In the genomic region with DNA sequence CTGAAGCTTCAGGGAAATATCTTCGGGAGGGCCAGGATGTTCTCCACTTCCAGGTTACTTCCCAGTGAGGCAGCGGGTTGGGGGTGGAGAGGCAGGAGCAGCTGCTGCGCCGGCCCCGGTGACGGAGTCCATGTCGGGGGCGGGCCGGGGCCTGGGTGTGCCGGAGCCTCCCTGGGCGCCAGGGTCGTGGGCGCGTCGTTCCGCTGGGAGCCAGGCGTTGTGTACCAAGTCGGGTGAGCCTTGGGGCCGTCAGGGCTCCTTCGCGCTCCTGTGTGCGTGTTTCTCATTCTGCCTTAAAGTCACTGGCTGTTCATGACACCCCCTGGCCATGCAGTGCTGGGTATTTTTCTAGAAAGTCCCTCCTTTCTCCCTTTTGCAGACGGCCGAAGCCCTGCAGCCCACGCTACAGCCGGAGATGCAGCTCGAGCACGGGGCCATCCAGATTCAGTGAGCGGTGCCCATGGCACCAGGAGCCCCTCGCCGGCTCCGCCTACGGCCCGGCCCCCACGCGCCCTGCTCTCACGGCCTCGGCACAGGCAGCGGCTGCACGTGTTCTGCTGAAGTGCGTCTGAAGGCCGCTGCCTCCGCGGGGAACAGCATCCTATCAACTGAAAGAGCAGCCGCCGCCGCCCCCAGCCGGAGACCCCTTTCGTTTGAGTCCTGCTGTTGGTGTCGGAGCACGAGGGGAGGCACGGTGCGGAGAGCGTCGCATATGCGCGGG, we compare ENCODE assay signal across 1 cellular context.
TF ChIP-seq lines count a peak whose summit lies in the region.

No MANE protein-coding gene starts in this region.

TF ChIP-seq in GM23338, 12 proteins besides CTCF, POLR2A, EP300 and RAD21 (continued from another document):
- TF ChIP-seq, protein P1, sequence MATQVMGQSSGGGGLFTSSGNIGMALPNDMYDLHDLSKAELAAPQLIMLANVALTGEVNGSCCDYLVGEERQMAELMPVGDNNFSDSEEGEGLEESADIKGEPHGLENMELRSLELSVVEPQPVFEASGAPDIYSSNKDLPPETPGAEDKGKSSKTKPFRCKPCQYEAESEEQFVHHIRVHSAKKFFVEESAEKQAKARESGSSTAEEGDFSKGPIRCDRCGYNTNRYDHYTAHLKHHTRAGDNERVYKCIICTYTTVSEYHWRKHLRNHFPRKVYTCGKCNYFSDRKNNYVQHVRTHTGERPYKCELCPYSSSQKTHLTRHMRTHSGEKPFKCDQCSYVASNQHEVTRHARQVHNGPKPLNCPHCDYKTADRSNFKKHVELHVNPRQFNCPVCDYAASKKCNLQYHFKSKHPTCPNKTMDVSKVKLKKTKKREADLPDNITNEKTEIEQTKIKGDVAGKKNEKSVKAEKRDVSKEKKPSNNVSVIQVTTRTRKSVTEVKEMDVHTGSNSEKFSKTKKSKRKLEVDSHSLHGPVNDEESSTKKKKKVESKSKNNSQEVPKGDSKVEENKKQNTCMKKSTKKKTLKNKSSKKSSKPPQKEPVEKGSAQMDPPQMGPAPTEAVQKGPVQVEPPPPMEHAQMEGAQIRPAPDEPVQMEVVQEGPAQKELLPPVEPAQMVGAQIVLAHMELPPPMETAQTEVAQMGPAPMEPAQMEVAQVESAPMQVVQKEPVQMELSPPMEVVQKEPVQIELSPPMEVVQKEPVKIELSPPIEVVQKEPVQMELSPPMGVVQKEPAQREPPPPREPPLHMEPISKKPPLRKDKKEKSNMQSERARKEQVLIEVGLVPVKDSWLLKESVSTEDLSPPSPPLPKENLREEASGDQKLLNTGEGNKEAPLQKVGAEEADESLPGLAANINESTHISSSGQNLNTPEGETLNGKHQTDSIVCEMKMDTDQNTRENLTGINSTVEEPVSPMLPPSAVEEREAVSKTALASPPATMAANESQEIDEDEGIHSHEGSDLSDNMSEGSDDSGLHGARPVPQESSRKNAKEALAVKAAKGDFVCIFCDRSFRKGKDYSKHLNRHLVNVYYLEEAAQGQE (IDR thresholded peaks at IDR 0.05; ENCODE audit: unreplicated experiment) = no peak
- TF ChIP-seq POLR2AphosphoS5 (IDR thresholded peaks at IDR 0.05; ENCODE audit: low read depth) (no peak), JUNB (IDR thresholded peaks at IDR 0.05; ENCODE audit: unreplicated experiment) (no peak), STAT1 (IDR thresholded peaks at IDR 0.05; ENCODE audit: unreplicated experiment) (no peak), NANOG (IDR thresholded peaks at IDR 0.05; ENCODE audit: borderline replicate concordance) (no peak), EZH2phosphoT487 (IDR thresholded peaks at IDR 0.05; ENCODE audit: unreplicated experiment) (no peak), CREB1 (CRISPR knock-in tag; IDR thresholded peaks at IDR 0.05; ENCODE audit: low read depth) (no peak)
- TF ChIP-seq, protein P2, sequence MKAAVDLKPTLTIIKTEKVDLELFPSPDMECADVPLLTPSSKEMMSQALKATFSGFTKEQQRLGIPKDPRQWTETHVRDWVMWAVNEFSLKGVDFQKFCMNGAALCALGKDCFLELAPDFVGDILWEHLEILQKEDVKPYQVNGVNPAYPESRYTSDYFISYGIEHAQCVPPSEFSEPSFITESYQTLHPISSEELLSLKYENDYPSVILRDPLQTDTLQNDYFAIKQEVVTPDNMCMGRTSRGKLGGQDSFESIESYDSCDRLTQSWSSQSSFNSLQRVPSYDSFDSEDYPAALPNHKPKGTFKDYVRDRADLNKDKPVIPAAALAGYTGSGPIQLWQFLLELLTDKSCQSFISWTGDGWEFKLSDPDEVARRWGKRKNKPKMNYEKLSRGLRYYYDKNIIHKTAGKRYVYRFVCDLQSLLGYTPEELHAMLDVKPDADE (IDR thresholded peaks at IDR 0.05) = no peak
- TF ChIP-seq, protein P3, sequence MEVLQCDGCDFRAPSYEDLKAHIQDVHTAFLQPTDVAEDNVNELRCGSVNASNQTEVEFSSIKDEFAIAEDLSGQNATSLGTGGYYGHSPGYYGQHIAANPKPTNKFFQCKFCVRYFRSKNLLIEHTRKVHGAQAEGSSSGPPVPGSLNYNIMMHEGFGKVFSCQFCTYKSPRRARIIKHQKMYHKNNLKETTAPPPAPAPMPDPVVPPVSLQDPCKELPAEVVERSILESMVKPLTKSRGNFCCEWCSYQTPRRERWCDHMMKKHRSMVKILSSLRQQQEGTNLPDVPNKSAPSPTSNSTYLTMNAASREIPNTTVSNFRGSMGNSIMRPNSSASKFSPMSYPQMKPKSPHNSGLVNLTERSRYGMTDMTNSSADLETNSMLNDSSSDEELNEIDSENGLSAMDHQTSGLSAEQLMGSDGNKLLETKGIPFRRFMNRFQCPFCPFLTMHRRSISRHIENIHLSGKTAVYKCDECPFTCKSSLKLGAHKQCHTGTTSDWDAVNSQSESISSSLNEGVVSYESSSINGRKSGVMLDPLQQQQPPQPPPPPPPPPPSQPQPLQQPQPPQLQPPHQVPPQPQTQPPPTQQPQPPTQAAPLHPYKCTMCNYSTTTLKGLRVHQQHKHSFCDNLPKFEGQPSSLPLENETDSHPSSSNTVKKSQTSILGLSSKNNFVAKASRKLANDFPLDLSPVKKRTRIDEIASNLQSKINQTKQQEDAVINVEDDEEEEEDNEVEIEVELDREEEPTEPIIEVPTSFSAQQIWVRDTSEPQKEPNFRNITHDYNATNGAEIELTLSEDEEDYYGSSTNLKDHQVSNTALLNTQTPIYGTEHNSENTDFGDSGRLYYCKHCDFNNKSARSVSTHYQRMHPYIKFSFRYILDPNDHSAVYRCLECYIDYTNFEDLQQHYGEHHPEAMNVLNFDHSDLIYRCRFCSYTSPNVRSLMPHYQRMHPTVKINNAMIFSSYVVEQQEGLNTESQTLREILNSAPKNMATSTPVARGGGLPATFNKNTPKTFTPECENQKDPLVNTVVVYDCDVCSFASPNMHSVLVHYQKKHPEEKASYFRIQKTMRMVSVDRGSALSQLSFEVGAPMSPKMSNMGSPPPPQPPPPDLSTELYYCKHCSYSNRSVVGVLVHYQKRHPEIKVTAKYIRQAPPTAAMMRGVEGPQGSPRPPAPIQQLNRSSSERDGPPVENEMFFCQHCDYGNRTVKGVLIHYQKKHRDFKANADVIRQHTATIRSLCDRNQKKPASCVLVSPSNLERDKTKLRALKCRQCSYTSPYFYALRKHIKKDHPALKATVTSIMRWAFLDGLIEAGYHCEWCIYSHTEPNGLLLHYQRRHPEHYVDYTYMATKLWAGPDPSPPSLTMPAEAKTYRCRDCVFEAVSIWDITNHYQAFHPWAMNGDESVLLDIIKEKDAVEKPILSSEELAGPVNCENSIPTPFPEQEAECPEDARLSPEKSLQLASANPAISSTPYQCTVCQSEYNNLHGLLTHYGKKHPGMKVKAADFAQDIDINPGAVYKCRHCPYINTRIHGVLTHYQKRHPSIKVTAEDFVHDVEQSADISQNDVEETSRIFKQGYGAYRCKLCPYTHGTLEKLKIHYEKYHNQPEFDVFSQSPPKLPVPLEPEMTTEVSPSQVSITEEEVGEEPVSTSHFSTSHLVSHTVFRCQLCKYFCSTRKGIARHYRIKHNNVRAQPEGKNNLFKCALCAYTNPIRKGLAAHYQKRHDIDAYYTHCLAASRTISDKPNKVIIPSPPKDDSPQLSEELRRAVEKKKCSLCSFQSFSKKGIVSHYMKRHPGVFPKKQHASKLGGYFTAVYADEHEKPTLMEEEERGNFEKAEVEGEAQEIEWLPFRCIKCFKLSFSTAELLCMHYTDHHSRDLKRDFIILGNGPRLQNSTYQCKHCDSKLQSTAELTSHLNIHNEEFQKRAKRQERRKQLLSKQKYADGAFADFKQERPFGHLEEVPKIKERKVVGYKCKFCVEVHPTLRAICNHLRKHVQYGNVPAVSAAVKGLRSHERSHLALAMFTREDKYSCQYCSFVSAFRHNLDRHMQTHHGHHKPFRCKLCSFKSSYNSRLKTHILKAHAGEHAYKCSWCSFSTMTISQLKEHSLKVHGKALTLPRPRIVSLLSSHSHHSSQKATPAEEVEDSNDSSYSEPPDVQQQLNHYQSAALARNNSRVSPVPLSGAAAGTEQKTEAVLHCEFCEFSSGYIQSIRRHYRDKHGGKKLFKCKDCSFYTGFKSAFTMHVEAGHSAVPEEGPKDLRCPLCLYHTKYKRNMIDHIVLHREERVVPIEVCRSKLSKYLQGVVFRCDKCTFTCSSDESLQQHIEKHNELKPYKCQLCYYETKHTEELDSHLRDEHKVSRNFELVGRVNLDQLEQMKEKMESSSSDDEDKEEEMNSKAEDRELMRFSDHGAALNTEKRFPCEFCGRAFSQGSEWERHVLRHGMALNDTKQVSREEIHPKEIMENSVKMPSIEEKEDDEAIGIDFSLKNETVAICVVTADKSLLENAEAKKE (CRISPR knock-in tag; IDR thresholded peaks at IDR 0.05) = no peak
